ENCODE assay signal across 19 cellular contexts in genomic region chrX:40720386-40720785, GRCh38. TPM values are rescaled to one million over a fixed set of nuclear protein-coding genes. Genes with fewer than 3 reads are reported as not detected.
DNase-seq lines count a peak whose midpoint lies in the region; ATAC-seq and TF ChIP-seq lines count a peak whose summit lies in the region.
"Had no signal": no experiment of that assay in that cellular context is flagged by ENCODE, and none has a peak within 500 bp of the region (broad histone marks: within the 10 kb centered on the region; RNA-seq: fewer than 3 reads in every experiment).

No MANE protein-coding gene starts in this region.

- TF ChIP-seq CTCF in AG04450 (IDR thresholded peaks at IDR 0.05; ENCODE audit: low read depth, low read length) (no peak), progenitor cell of endocrine pancreas (IDR thresholded peaks at IDR 0.05; ENCODE audit: unreplicated experiment) (no peak)

- no peak for DNase-seq in AG04450 (ENCODE audit: low read depth, low spot score)
- no peak for DNase-seq in T-helper 17 cell
- DNase-seq in left lobe of liver (ENCODE audit: low spot score), result no peak
- no peak for DNase-seq in progenitor cell of endocrine pancreas (ENCODE audit: low spot score, unreplicated experiment)
- DNase-seq in activated naive CD4-positive, alpha-beta T cell treated with anti-CD3 and anti-CD28 coated beads, Interleukin-2, amount 50 U/mL, for 72 hours (ENCODE audit: low spot score in 2 of 2), result no peak
- DNase-seq in mucosa of gallbladder (ENCODE audit: low spot score), result no peak
- DNase-seq: GF-D8, GOT3, Karpas-422, MG63, NCI-H1092 treated with DMSO at 0.1 percent for 48 hours, NCI-H2081 treated with DMSO at 0.1 percent for 48 hours, NCI-H510A treated with DMSO at 0.1 percent for 48 hours, Right ventricle myocardium superior had no signal

- CTCF ChIA-PET in AG04450 (lab: Charles Lee), result no interaction called here

- H3K9me3 Mint-ChIP-seq in progenitor cell of endocrine pancreas (ENCODE audit: low read depth), result peaks cover 32% of the 10 kb centered on the region
- H3K9me3 Mint-ChIP-seq in activated naive CD4-positive, alpha-beta T cell treated with anti-CD3 and anti-CD28 coated beads, Interleukin-2, amount 50 U/mL, for 72 hours, result no peaks in the 10 kb centered on the region

- peaks cover 25% of the 10 kb centered on the region for H3K4me1 Mint-ChIP-seq in T-helper 17 cell
- peaks cover 2% of the 10 kb centered on the region for H3K4me1 Mint-ChIP-seq in progenitor cell of endocrine pancreas (ENCODE audit: low read depth)

- H3K4me3 Mint-ChIP-seq in T-helper 17 cell (no peak overlapping the region), progenitor cell of endocrine pancreas (ENCODE audit: low read depth) (no peak overlapping the region)

- POLR2A ChIA-PET in AG04450 (lab: Yijun Ruan, JAX), result no interaction called here

- H3K27me3 Mint-ChIP-seq in T-helper 17 cell (no peaks in the 10 kb centered on the region), progenitor cell of endocrine pancreas (no peaks in the 10 kb centered on the region)

- H3K36me3 Mint-ChIP-seq in T-helper 17 cell (ENCODE audit: low read depth), result peaks cover 4% of the 10 kb centered on the region
- H3K36me3 Mint-ChIP-seq in progenitor cell of endocrine pancreas (ENCODE audit: insufficient read depth), result peaks cover 14% of the 10 kb centered on the region
- peaks cover 12 to 51% of the 10 kb centered on the region in 2 donors for H3K36me3 Mint-ChIP-seq in activated naive CD4-positive, alpha-beta T cell treated with anti-CD3 and anti-CD28 coated beads, Interleukin-2, amount 50 U/mL, for 72 hours

- no peak overlapping the region for H3K4me3 ChIP-seq in AG04450 (ENCODE audit: low read depth, low read length)
- H3K4me3 ChIP-seq: BLaER1, MG63, Peyer's patch had no signal

- H3K27me3 ChIP-seq in AG04450 (ENCODE audit: control insufficient read depth, insufficient read depth, low read length), result no peaks in the 10 kb centered on the region
- H3K27me3 ChIP-seq: MG63, Peyer's patch had no signal

- no peaks in the 10 kb centered on the region for H3K9me3 ChIP-seq in AG04450 (ENCODE audit: control insufficient read depth, insufficient read depth, low read length)
- H3K9me3 ChIP-seq in T-helper 17 cell (ENCODE audit: control insufficient read depth, low read length, poor library complexity, severe bottlenecking), result no peaks in the 10 kb centered on the region
- H3K9me3 ChIP-seq: MG63, Peyer's patch had no signal

- ATAC-seq in T-helper 17 cell (no peak), left lobe of liver (peak; percentile 59), GM19467 (IDR thresholded peaks at IDR 0.05; ENCODE audit: unreplicated experiment) (no peak), GM18909 (IDR thresholded peaks at IDR 0.05; ENCODE audit: poor library complexity, unreplicated experiment) (no peak)
- ATAC-seq in activated naive CD4-positive, alpha-beta T cell treated with anti-CD3 and anti-CD28 coated beads, Interleukin-2, amount 50 U/mL, for 72 hours, result no peak

- H3K27ac Mint-ChIP-seq in T-helper 17 cell (peak overlapping the region; percentile 63), progenitor cell of endocrine pancreas (peak overlapping the region; percentile 60)
- no peak overlapping the region for H3K27ac Mint-ChIP-seq in activated naive CD4-positive, alpha-beta T cell treated with anti-CD3 and anti-CD28 coated beads, Interleukin-2, amount 50 U/mL, for 72 hours

- H3K27ac ChIP-seq in AG04450 (ENCODE audit: low read depth, low read length), result peak overlapping the region; percentile 68
- H3K27ac ChIP-seq: 22Rv1, BLaER1 had no signal

RNA-seq across cellular contexts. Expression of gene MED14, which starts 15.0 kb away (rescaled TPM):
- 52.8 and 53.3 TPM in 2 replicates for polyA plus RNA-seq in AG04450 (2011; rRNA removed)
- 61.8 and 76.4 TPM in 2 replicates for polyA minus RNA-seq in AG04450 (2011; rRNA and poly(A)+ RNA removed)
- total RNA-seq in T-helper 17 cell, result 10 to 100 TPM; 47.5 to 49.9 TPM
- total RNA-seq in left lobe of liver, result 20.3 TPM
- total RNA-seq in progenitor cell of endocrine pancreas, result 58.2 and 61.8 TPM in 2 replicates
- 10 to 100 TPM; 57.0 to 71.3 TPM for total RNA-seq in activated naive CD4-positive, alpha-beta T cell treated with anti-CD3 and anti-CD28 coated beads, Interleukin-2, amount 50 U/mL, for 72 hours
- 40.5 TPM for total RNA-seq in mucosa of gallbladder

Comparison
In these comparisons a context has a peak if more than half of its experiments do, and no peak if none do; other contexts are left out.
1. H3K27ac Mint-ChIP-seq: peak in T-helper 17 cell (single experiment) and progenitor cell of endocrine pancreas (single experiment); none in activated naive CD4-positive, alpha-beta T cell treated with anti-CD3 and anti-CD28 coated beads, Interleukin-2, amount 50 U/mL, for 72 hours (0 of 2).